8 cellular contexts compared by ENCODE assay signal in genomic region chr12:116533343-116534248, GRCh38. TPM values are rescaled to one million over a fixed set of nuclear protein-coding genes. Genes with fewer than 3 reads are reported as not detected.
DNase-seq lines count a peak whose midpoint lies in the region; FAIRE-seq and TF ChIP-seq lines count a peak whose summit lies in the region.

No MANE protein-coding gene starts in this region.

- intact Hi-C loops in esophagus muscularis mucosa (cut with DNase I), result no loop called here

- H3K27ac ChIP-seq in esophagus muscularis mucosa (replicated peaks in 1 of 4) (peak overlapping the region; percentile 86 to 90 (median 90)), muscle layer of colon (ENCODE audit: low read depth, low read length) (peak overlapping the region; percentile 84)

- no peaks in the 10 kb centered on the region for H3K9me3 Mint-ChIP-seq in activated T-cell treated with anti-CD3 and anti-CD28 coated beads, Interleukin-2, amount 50 U/mL, for 24 hours

- no peaks in the 10 kb centered on the region for H3K9me3 ChIP-seq in esophagus muscularis mucosa
- H3K9me3 ChIP-seq in muscle layer of colon (ENCODE audit: low read length), result no peaks in the 10 kb centered on the region

- 0% methylated on average over 21 of the region's 32 CpGs for WGBS in esophagus muscularis mucosa

- peak overlapping the region; percentile 78 for H3K4me3 Mint-ChIP-seq in activated T-cell treated with anti-CD3 and anti-CD28 coated beads, Interleukin-2, amount 50 U/mL, for 24 hours

- TF ChIP-seq POLR2A in esophagus muscularis mucosa (IDR thresholded peaks at IDR 0.05; ENCODE audit: low read depth), result no peak

- H3K27ac Mint-ChIP-seq in activated T-cell treated with anti-CD3 and anti-CD28 coated beads, Interleukin-2, amount 50 U/mL, for 24 hours, result no peak overlapping the region

- H3K27me3 Mint-ChIP-seq in activated T-cell treated with anti-CD3 and anti-CD28 coated beads, Interleukin-2, amount 50 U/mL, for 24 hours, result no peaks in the 10 kb centered on the region

- no peaks in the 10 kb centered on the region for H3K36me3 Mint-ChIP-seq in activated T-cell treated with anti-CD3 and anti-CD28 coated beads, Interleukin-2, amount 50 U/mL, for 24 hours (ENCODE audit: low read depth)

- H3K27me3 ChIP-seq in esophagus muscularis mucosa (no peaks in the 10 kb centered on the region), muscle layer of colon (ENCODE audit: control insufficient read depth in 1 of 2, insufficient read depth in 2 of 2, low read length in 2 of 2) (no peaks in the 10 kb centered on the region)

- TF ChIP-seq CTCF in esophagus muscularis mucosa (IDR thresholded peaks at IDR 0.05), result no peak

- peak overlapping the region; percentile 39 for H3K9ac ChIP-seq in muscle layer of colon (ENCODE audit: low read length)

- TF ChIP-seq EP300 in esophagus muscularis mucosa (IDR thresholded peaks at IDR 0.05), result no peak

- DNase-seq in AG08395 (ENCODE audit: low spot score) (peak; percentile 79), GM19239 (ENCODE audit: insufficient read length, low spot score) (peak; percentile 59), HUDEP-2 (lab: John Stamatoyannopoulos, UW; ENCODE audit: unreplicated experiment in 76 of 76) (peak in 67 of 76 experiments; percentile 9 to 81 (median 55)), OCI-M2 (lab: John Stamatoyannopoulos, UW; ENCODE audit: unreplicated experiment) (peak; percentile 40), esophagus muscularis mucosa (ENCODE audit: extremely low spot score) (no peak)
- DNase-seq in activated T-cell treated with anti-CD3 and anti-CD28 coated beads, Interleukin-2, amount 50 U/mL, for 24 hours, result peak; percentile 87
- peak; percentile 44 to 65 for DNase-seq in stimulated activated CD8-positive, alpha-beta memory T cell treated with anti-CD3 and anti-CD28 coated beads, Interleukin-7, amount 100 ng/mL, for 1 hour (ENCODE audit: low read depth in 2 of 2)

- peak overlapping the region; percentile 58 to 77 (median 67) for H3K4me3 ChIP-seq in esophagus muscularis mucosa
- H3K4me3 ChIP-seq in muscle layer of colon (ENCODE audit: low read depth in 1 of 2, low read length in 2 of 2), result peak overlapping the region; percentile 47 to 69

- peaks cover 12 to 48% (median 41%) of the 10 kb centered on the region in 4 donors for H3K4me1 ChIP-seq in esophagus muscularis mucosa
- H3K4me1 ChIP-seq in muscle layer of colon (ENCODE audit: insufficient read depth, low read length), result peaks cover 19% of the 10 kb centered on the region

- FAIRE-seq in GM19239 (lab: Jason Lieb, UNC), result peak; percentile 48

- H3K36me3 ChIP-seq in esophagus muscularis mucosa, result no peaks in the 10 kb centered on the region
- H3K36me3 ChIP-seq in muscle layer of colon (ENCODE audit: insufficient read depth, low read length), result no peaks in the 10 kb centered on the region

- H3K4me1 Mint-ChIP-seq in activated T-cell treated with anti-CD3 and anti-CD28 coated beads, Interleukin-2, amount 50 U/mL, for 24 hours (ENCODE audit: low read depth), result peaks cover 41% of the 10 kb centered on the region

RNA-seq across cellular contexts. Expression of gene MAP1LC3B2, which starts 25.6 kb away (rescaled TPM):
- 1 to 10 TPM in 2 of 4 donors, under 1 TPM in 1, not detected in 1; 0.83 to 3.0 (median 1.8) TPM for total RNA-seq in esophagus muscularis mucosa
